Comparison of ENCODE assay signal across 18 cellular contexts in genomic region chr12:113267621-113268020, GRCh38. TPM values are rescaled to one million over a fixed set of nuclear protein-coding genes. Genes with fewer than 3 reads are reported as not detected.
DNase-seq lines count a peak whose midpoint lies in the region; ATAC-seq and TF ChIP-seq lines count a peak whose summit lies in the region.
"Had no signal": no experiment of that assay in that cellular context is flagged by ENCODE, and none has a peak within 500 bp of the region (broad histone marks: within the 10 kb centered on the region; RNA-seq: fewer than 3 reads in every experiment).

No MANE protein-coding gene starts in this region.

- H3K23ac ChIP-seq in trophoblast cell (ENCODE audit: low read length) = no peak overlapping the region

- no peak overlapping the region for H4K12ac ChIP-seq in trophoblast cell (ENCODE audit: low read depth, low read length)

- TF ChIP-seq EP300 in suprapubic skin (IDR thresholded peaks at IDR 0.05) = no peak

- H3K27ac ChIP-seq in Panc1 (ENCODE audit: low read length) (no peak overlapping the region), epithelial cell of prostate (peak overlapping the region; percentile 26), trophoblast cell (ENCODE audit: low read depth, low read length) (no peak overlapping the region), suprapubic skin (no peak overlapping the region)
- H3K27ac ChIP-seq: 22Rv1, C4-2B had no signal

- no peak overlapping the region for H3K4ac ChIP-seq in trophoblast cell (ENCODE audit: low read depth, low read length)

- H3K4me1 Mint-ChIP-seq in activated CD4-positive, alpha-beta T cell treated with anti-CD3 and anti-CD28 coated beads, Interleukin-2, amount 10 ng/mL, durations not matched to agents 24 days and 14 days = peaks cover 30% of the 10 kb centered on the region
- peaks cover 31% of the 10 kb centered on the region for H3K4me1 Mint-ChIP-seq in activated naive CD4-positive, alpha-beta T cell treated with anti-CD3 and anti-CD28 coated beads, Interleukin-2, amount 10 ng/mL, durations not matched to agents 7 days and 5 days

- H3K14ac ChIP-seq in trophoblast cell (ENCODE audit: low read length) = no peak overlapping the region

- H3K79me2 ChIP-seq in trophoblast cell (ENCODE audit: control insufficient read depth, insufficient read depth, low read length, poor library complexity) = peaks cover 2% of the 10 kb centered on the region

- no peaks in the 10 kb centered on the region for H3K9me3 Mint-ChIP-seq in activated CD4-positive, alpha-beta T cell treated with anti-CD3 and anti-CD28 coated beads, Interleukin-2, amount 10 ng/mL, durations not matched to agents 24 days and 14 days
- no peaks in the 10 kb centered on the region for H3K9me3 Mint-ChIP-seq in activated naive CD4-positive, alpha-beta T cell treated with anti-CD3 and anti-CD28 coated beads, Interleukin-2, amount 10 ng/mL, durations not matched to agents 7 days and 5 days

- H3K27me3 Mint-ChIP-seq in activated CD4-positive, alpha-beta T cell treated with anti-CD3 and anti-CD28 coated beads, Interleukin-2, amount 10 ng/mL, durations not matched to agents 24 days and 14 days = no peaks in the 10 kb centered on the region
- H3K27me3 Mint-ChIP-seq in activated naive CD4-positive, alpha-beta T cell treated with anti-CD3 and anti-CD28 coated beads, Interleukin-2, amount 10 ng/mL, durations not matched to agents 7 days and 5 days = no peaks in the 10 kb centered on the region

- H2BK5ac ChIP-seq in trophoblast cell (ENCODE audit: low read depth, low read length, poor library complexity) = no peak overlapping the region

- no peaks in the 10 kb centered on the region for H3K4me1 ChIP-seq in Panc1 (ENCODE audit: control insufficient read depth, insufficient read depth, low read length)
- H3K4me1 ChIP-seq in trophoblast cell (ENCODE audit: control insufficient read depth in 1 of 2, insufficient read depth in 2 of 2, low read length in 2 of 2) = peaks cover 15 to 17% of the 10 kb centered on the region in 2 experiments
- peaks cover 20% of the 10 kb centered on the region for H3K4me1 ChIP-seq in suprapubic skin

- no peaks in the 10 kb centered on the region for H3K36me3 ChIP-seq in Panc1 (ENCODE audit: control insufficient read depth, insufficient read depth, low read length)
- peaks cover 8 to 23% of the 10 kb centered on the region in 2 experiments for H3K36me3 ChIP-seq in trophoblast cell (ENCODE audit: control insufficient read depth in 1 of 2, insufficient read depth in 2 of 2, low read length in 2 of 2)
- peaks cover 45% of the 10 kb centered on the region for H3K36me3 ChIP-seq in suprapubic skin

- H2BK120ac ChIP-seq in trophoblast cell (ENCODE audit: insufficient read depth, low read length, poor library complexity) = no peak overlapping the region

- no peak overlapping the region for H2AFZ ChIP-seq in trophoblast cell (ENCODE audit: insufficient read depth, low read length, poor library complexity)

- H2BK12ac ChIP-seq in trophoblast cell (ENCODE audit: low read length) = no peak overlapping the region

- TF ChIP-seq CTCF in Panc1 (IDR thresholded peaks at IDR 0.05) (no peak), suprapubic skin (IDR thresholded peaks at IDR 0.05) (no peak)

- H3K27me3 ChIP-seq in Panc1 (ENCODE audit: control insufficient read depth, insufficient read depth, low read length) (no peaks in the 10 kb centered on the region), trophoblast cell (ENCODE audit: insufficient read depth, low read length) (no peaks in the 10 kb centered on the region), suprapubic skin (no peaks in the 10 kb centered on the region)

- no CpG with 5 or more reads among the region's 7 CpGs for WGBS in trophoblast cell (ENCODE audit: extremely low coverage, insufficient coverage, insufficient read length)
- WGBS in suprapubic skin = 94% methylated on average over 6 of the region's 7 CpGs

- no TSS peak for BruUV-seq in Panc1 (replicated peaks; lab: Mats Ljungman, UMichigan)

- H2AK5ac ChIP-seq in trophoblast cell (ENCODE audit: low read length) = no peak overlapping the region

- peak; percentile 44; the same call in 1 of the 2 replicates for ATAC-seq in Panc1
- ATAC-seq: K562 had no signal

- H3K18ac ChIP-seq in trophoblast cell (ENCODE audit: low read length) = no peak overlapping the region

- no peak overlapping the region for H3K4me3 ChIP-seq in Panc1 (ENCODE audit: low read depth in 2 of 2, low read length in 2 of 2)
- no peak overlapping the region for H3K4me3 ChIP-seq in trophoblast cell (ENCODE audit: low read depth, low read length)
- no peak overlapping the region for H3K4me3 ChIP-seq in suprapubic skin
- H3K4me3 ChIP-seq: K562 had no signal

- H4K8ac ChIP-seq in trophoblast cell (ENCODE audit: low read depth, low read length) = no peak overlapping the region

- no peak overlapping the region for H3K9ac ChIP-seq in trophoblast cell (ENCODE audit: low read length)

- H4K91ac ChIP-seq in trophoblast cell (ENCODE audit: low read depth, low read length) = no peak overlapping the region

- peaks cover 45% of the 10 kb centered on the region for H3K36me3 Mint-ChIP-seq in activated CD4-positive, alpha-beta T cell treated with anti-CD3 and anti-CD28 coated beads, Interleukin-2, amount 10 ng/mL, durations not matched to agents 24 days and 14 days (ENCODE audit: low read depth)
- H3K36me3 Mint-ChIP-seq in activated naive CD4-positive, alpha-beta T cell treated with anti-CD3 and anti-CD28 coated beads, Interleukin-2, amount 10 ng/mL, durations not matched to agents 7 days and 5 days = peaks cover 27% of the 10 kb centered on the region

- no peaks in the 10 kb centered on the region for H3K9me3 ChIP-seq in Panc1 (ENCODE audit: control insufficient read depth, insufficient read depth, low read depth, low read length)
- H3K9me3 ChIP-seq in trophoblast cell (ENCODE audit: insufficient read depth, low read depth, low read length) = no peaks in the 10 kb centered on the region
- H3K9me3 ChIP-seq in suprapubic skin = no peaks in the 10 kb centered on the region

- in situ Hi-C loops in Panc1 (cut with HindIII; ENCODE audit: low pct_unique_long_range_greater_than_20kb, low sequenced_read_pairs) = no loop called here

- no peak for TF ChIP-seq POLR2A in suprapubic skin (IDR thresholded peaks at IDR 0.05)

- CTCF ChIA-PET in Panc1 (lab: Charles Lee) = no interaction called here
- CTCF ChIA-PET in activated naive CD4-positive, alpha-beta T cell treated with anti-CD3 and anti-CD28 coated beads, Interleukin-2, amount 10 ng/mL, durations not matched to agents 7 days and 5 days (lab: Charles Lee) = no interaction called here

- H3K79me1 ChIP-seq in trophoblast cell (ENCODE audit: low read length) = peaks cover 6% of the 10 kb centered on the region

- no peak overlapping the region for H3K4me3 Mint-ChIP-seq in activated CD4-positive, alpha-beta T cell treated with anti-CD3 and anti-CD28 coated beads, Interleukin-2, amount 10 ng/mL, durations not matched to agents 24 days and 14 days
- H3K4me3 Mint-ChIP-seq in activated naive CD4-positive, alpha-beta T cell treated with anti-CD3 and anti-CD28 coated beads, Interleukin-2, amount 10 ng/mL, durations not matched to agents 7 days and 5 days = no peak overlapping the region

- no peak for DNase-seq in activated CD4-positive, alpha-beta T cell treated with anti-CD3 and anti-CD28 coated beads, Interleukin-2, amount 10 ng/mL, durations not matched to agents 24 days and 14 days
- DNase-seq in activated CD4-positive, alpha-beta T cell treated with anti-CD3 and anti-CD28 coated beads, Interleukin-2, amount 50 U/mL, for 4 hours = no peak
- DNase-seq in Panc1 (ENCODE audit: low read depth, low spot score) (no peak), epithelial cell of prostate (ENCODE audit: low read depth, low spot score) (no peak), trophoblast cell (peak; percentile 9 to 50), suprapubic skin (ENCODE audit: low spot score in 2 of 2) (no peak), activated gamma-delta T cell (lab: John Stamatoyannopoulos, UW) (no peak)
- DNase-seq in activated naive CD4-positive, alpha-beta T cell treated with anti-CD3 and anti-CD28 coated beads, Interleukin-2, amount 10 ng/mL, durations not matched to agents 7 days and 5 days = no peak
- DNase-seq: AML-193, DMS79, NCI-H1105, NCI-H1694 treated with DMSO at 0.1 percent for 48 hours, NCI-H510A, NCI-H748 treated with DMSO at 0.1 percent for 48 hours, RPMI8226 had no signal

- POLR2A ChIA-PET in Panc1 (lab: Charles Lee) = no interaction called here

- peak overlapping the region; percentile 15 for H3K27ac Mint-ChIP-seq in activated CD4-positive, alpha-beta T cell treated with anti-CD3 and anti-CD28 coated beads, Interleukin-2, amount 10 ng/mL, durations not matched to agents 24 days and 14 days
- no peak overlapping the region for H3K27ac Mint-ChIP-seq in activated naive CD4-positive, alpha-beta T cell treated with anti-CD3 and anti-CD28 coated beads, Interleukin-2, amount 10 ng/mL, durations not matched to agents 7 days and 5 days

- no peak overlapping the region for H3K4me2 ChIP-seq in trophoblast cell (ENCODE audit: low read length)

- intact Hi-C loops in activated CD4-positive, alpha-beta T cell treated with anti-CD3 and anti-CD28 coated beads, Interleukin-2, amount 10 ng/mL, durations not matched to agents 24 days and 14 days (cut with micrococcal nuclease) = no loop called here
- intact Hi-C loops in Panc1 (cut with micrococcal nuclease; ENCODE audit: unreplicated experiment) = no loop called here

RNA-seq across cellular contexts. Expression of gene TPCN1, which starts 46.4 kb away (rescaled TPM):
- total RNA-seq in activated CD4-positive, alpha-beta T cell treated with anti-CD3 and anti-CD28 coated beads, Interleukin-2, amount 10 ng/mL, durations not matched to agents 24 days and 14 days = 31.0 and 33.7 TPM in 2 replicates
- 75.2 TPM for total RNA-seq in Panc1 (2021; ENCODE audit: unreplicated experiment)
- polyA plus RNA-seq in Panc1 (2012; ENCODE audit: insufficient read length) = 94.6 TPM
- polyA plus RNA-seq in trophoblast cell (2013) = 14.9 and 16.0 TPM in 2 replicates
- 10 to 100 TPM; 15.5 to 74.1 (median 35.6) TPM for total RNA-seq in suprapubic skin

Comparison
In these comparisons a context has a peak if more than half of its experiments do, and no peak if none do; other contexts are left out.
1. DNase-seq: peak in trophoblast cell (2 of 2); none in activated CD4-positive, alpha-beta T cell treated with anti-CD3 and anti-CD28 coated beads, Interleukin-2, amount 10 ng/mL, durations not matched to agents 24 days and 14 days (single experiment), activated CD4-positive, alpha-beta T cell treated with anti-CD3 and anti-CD28 coated beads, Interleukin-2, amount 50 U/mL, for 4 hours (0 of 2), Panc1 (single experiment), epithelial cell of prostate (single experiment), suprapubic skin (0 of 2), activated gamma-delta T cell (single experiment) and activated naive CD4-positive, alpha-beta T cell treated with anti-CD3 and anti-CD28 coated beads, Interleukin-2, amount 10 ng/mL, durations not matched to agents 7 days and 5 days (single experiment).